17 cellular contexts compared by ENCODE assay signal in the genomic region with DNA sequence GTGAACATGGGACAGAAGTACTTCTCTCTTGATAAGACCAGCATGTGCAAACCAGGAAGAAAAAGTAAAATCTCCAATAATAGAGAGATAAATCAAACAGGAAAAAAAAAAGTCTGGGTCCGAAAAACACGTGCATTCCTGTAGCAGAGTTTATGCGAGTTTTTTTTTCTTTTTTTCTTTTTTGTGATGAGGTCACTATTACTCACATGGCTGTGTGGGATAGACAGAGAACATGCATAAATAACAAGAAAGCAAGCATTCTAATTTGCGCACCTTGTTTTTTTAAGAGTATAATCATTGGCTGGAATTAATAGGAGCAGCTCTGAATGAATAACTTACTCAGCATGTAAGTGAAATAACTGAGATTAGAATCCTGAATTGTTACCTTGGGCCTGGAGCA.
DNase-seq lines count a peak whose midpoint lies in the region; ATAC-seq and TF ChIP-seq lines count a peak whose summit lies in the region.
"Had no signal": no experiment of that assay in that cellular context is flagged by ENCODE, and none has a peak within 500 bp of the region (broad histone marks: within the 10 kb centered on the region; RNA-seq: fewer than 3 reads in every experiment).

No MANE protein-coding gene starts in this region.

- CTCF ChIA-PET in HEK293T (lab: Yijun Ruan, JAX): interaction anchor here (1.0 kb wide), 1 partner anchor 18 kb away, joined by 3 read pairs; no protein-coding TSS in a partner anchor

- peak; percentile 28 for DNase-seq in GM03348 (ENCODE audit: low spot score)
- peak; percentile 18 for DNase-seq in fibroblast of pulmonary artery (ENCODE audit: low read depth)
- DNase-seq in NCI-H2171 treated with DMSO at 0.1 percent for 48 hours (lab: John Stamatoyannopoulos, UW): no peak
- DNase-seq in HEK293T (ENCODE audit: extremely low spot score): no peak
- no peak for DNase-seq in T-helper 9 cell
- DNase-seq: activated naive CD4-positive, alpha-beta T cell treated with anti-CD3 and anti-CD28 coated beads for 36 hours; hippocampal formation; Kasumi-1; NCI-H1930; T-helper 1 cell had no signal

- TF ChIP-seq CTCF in fibroblast of pulmonary artery (IDR thresholded peaks at IDR 0.05; ENCODE audit: low read length, missing control alignments): no peak
- TF ChIP-seq CTCF in nephron (IDR thresholded peaks at IDR 0.05; ENCODE audit: unreplicated experiment in 3 of 3): no peak

- peak overlapping the region; percentile 67 to 82 (median 81) for H3K27ac Mint-ChIP-seq in nephron
- H3K27ac Mint-ChIP-seq: activated naive CD4-positive, alpha-beta T cell treated with anti-CD3 and anti-CD28 coated beads for 36 hours; memory B cell; stimulated activated naive CD8-positive, alpha-beta T cell treated with anti-CD3 and anti-CD28 coated beads, Interleukin-15, Interleukin-2, amounts not matched to agents 100 ng/mL and 50 ng/mL, for 24 hours had no signal

- POLR2A ChIA-PET in HEK293T (lab: Yijun Ruan, JAX): no interaction called here

- H3K36me3 Mint-ChIP-seq in nephron (ENCODE audit: low read depth): no peaks in the 10 kb centered on the region
- H3K36me3 Mint-ChIP-seq: memory B cell had no signal

- no peaks in the 10 kb centered on the region for H3K27me3 Mint-ChIP-seq in nephron (ENCODE audit: low read depth)

- H3K4me3 Mint-ChIP-seq in nephron: peak overlapping the region in 1 of 3 experiments; percentile 3
- H3K4me3 Mint-ChIP-seq: activated naive CD4-positive, alpha-beta T cell treated with anti-CD3 and anti-CD28 coated beads for 36 hours; central memory CD8-positive, alpha-beta T cell; memory B cell; stimulated activated naive CD8-positive, alpha-beta T cell treated with anti-CD3 and anti-CD28 coated beads, Interleukin-15, Interleukin-2, amounts not matched to agents 100 ng/mL and 50 ng/mL, for 24 hours had no signal

- H3K4me3 ChIP-seq in fibroblast of pulmonary artery (replicated peaks; ENCODE audit: low read depth, low read length): no peak overlapping the region

- ATAC-seq in SK-N-SH treated with all-trans-retinoic acid at 6 μM for 48 hours (peak; percentile 47; the same call in 2 of the 3 replicates), GM18868 (IDR thresholded peaks at IDR 0.05; ENCODE audit: unreplicated experiment) (no peak)
- ATAC-seq: activated CD4-positive, CD25-positive, alpha-beta regulatory T cell treated with anti-CD3 and anti-CD28 coated beads, Interleukin-2, amount 50 U/mL, for 24 hours had no signal

- H3K9me3 Mint-ChIP-seq in nephron: peaks cover 7% of the 10 kb centered on the region
- H3K9me3 Mint-ChIP-seq: activated naive CD4-positive, alpha-beta T cell treated with anti-CD3 and anti-CD28 coated beads for 36 hours; central memory CD8-positive, alpha-beta T cell; stimulated activated naive CD8-positive, alpha-beta T cell treated with anti-CD3 and anti-CD28 coated beads, Interleukin-15, Interleukin-2, amounts not matched to agents 100 ng/mL and 50 ng/mL, for 24 hours had no signal

- H3K4me1 Mint-ChIP-seq in nephron: peaks cover 5% of the 10 kb centered on the region
- H3K4me1 Mint-ChIP-seq: central memory CD8-positive, alpha-beta T cell had no signal

TF ChIP-seq in SK-N-SH treated with all-trans-retinoic acid at 6 μM for 48 hours, 23 proteins besides CTCF, POLR2A, EP300 and RAD21:
- no peak for TF ChIP-seq ARNTL (CRISPR knock-in tag; IDR thresholded peaks at IDR 0.05; ENCODE audit: borderline replicate concordance, low read depth)
- no peak for TF ChIP-seq CSDC2 (CRISPR knock-in tag; IDR thresholded peaks at IDR 0.05)
- TF ChIP-seq TOX (CRISPR knock-in tag; IDR thresholded peaks at IDR 0.05; ENCODE audit: borderline replicate concordance): no peak
- no peak for TF ChIP-seq OSR1 (CRISPR knock-in tag; IDR thresholded peaks at IDR 0.05)
- no peak for TF ChIP-seq ZNF8 (CRISPR knock-in tag; IDR thresholded peaks at IDR 0.05)
- TF ChIP-seq POU6F1 (CRISPR knock-in tag; IDR thresholded peaks at IDR 0.05; ENCODE audit: borderline replicate concordance, low read depth): no peak

TF ChIP-seq in HEK293T, 16 proteins besides CTCF, POLR2A, EP300 and RAD21:
- TF ChIP-seq FOXK2 (IDR thresholded peaks at IDR 0.05) (no peak), SP1 (IDR thresholded peaks at IDR 0.05) (no peak), SUZ12 (IDR thresholded peaks at IDR 0.05) (no peak), TARDBP (IDR thresholded peaks at IDR 0.05) (no peak)
- TF ChIP-seq, protein P1, sequence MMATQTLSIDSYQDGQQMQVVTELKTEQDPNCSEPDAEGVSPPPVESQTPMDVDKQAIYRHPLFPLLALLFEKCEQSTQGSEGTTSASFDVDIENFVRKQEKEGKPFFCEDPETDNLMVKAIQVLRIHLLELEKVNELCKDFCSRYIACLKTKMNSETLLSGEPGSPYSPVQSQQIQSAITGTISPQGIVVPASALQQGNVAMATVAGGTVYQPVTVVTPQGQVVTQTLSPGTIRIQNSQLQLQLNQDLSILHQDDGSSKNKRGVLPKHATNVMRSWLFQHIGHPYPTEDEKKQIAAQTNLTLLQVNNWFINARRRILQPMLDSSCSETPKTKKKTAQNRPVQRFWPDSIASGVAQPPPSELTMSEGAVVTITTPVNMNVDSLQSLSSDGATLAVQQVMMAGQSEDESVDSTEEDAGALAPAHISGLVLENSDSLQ (IDR thresholded peaks at IDR 0.05): no peak

Comparison
In these comparisons a context has a peak if more than half of its experiments do, and no peak if none do; other contexts are left out.
1. DNase-seq: peak in GM03348 (single experiment) and fibroblast of pulmonary artery (single experiment); none in NCI-H2171 treated with DMSO at 0.1 percent for 48 hours (single experiment), HEK293T (single experiment) and T-helper 9 cell (single experiment).